In the genomic region with DNA sequence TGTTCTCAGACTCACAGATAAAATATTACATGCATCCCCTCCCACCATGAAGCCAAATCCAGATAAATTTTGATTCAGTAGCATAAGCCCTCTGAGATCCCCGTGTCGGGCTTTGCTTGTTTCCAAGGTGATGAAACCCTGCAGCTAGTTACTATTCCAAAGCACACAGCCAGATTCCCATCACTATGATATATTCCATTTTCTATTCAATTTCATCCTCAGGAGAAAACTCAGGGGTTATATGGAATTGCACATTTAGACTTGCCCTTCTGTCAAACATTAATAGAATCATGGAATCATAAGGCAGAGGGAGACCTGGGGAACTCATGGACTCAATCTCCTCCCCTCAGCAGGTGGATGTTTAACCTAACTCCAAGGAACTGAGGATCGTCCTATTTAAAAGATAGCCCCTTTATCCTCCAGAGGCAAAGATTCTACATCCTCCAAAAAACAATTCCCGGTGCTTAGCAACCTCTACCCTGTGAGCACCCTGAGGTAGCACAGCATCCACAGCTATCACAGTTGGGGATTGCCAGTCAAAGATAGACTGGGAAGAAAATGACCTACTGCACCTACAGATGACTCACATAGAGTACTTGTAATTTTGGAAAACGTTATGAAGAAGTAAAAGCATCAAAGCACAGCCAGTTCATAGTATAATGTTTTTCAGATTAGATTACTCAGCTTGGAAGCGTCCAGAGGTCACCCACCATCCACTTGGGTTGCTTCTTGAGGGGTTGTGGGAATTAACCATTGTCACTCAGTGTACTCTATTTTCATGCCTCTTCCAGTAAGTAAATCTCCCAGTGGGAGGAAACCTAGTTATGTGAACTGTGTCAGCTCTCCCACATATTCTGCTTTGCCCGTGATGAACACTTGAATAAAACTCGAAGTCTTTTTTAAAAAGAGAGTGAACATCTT, we compare ENCODE assay signal across 19 cellular contexts. TPM values are rescaled to one million over a fixed set of nuclear protein-coding genes. Genes with fewer than 3 reads are reported as not detected.
DNase-seq lines count a peak whose midpoint lies in the region; TF ChIP-seq lines count a peak whose summit lies in the region.
"Had no signal": no experiment of that assay in that cellular context is flagged by ENCODE, and none has a peak within 500 bp of the region (broad histone marks: within the 10 kb centered on the region; RNA-seq: fewer than 3 reads in every experiment).

No MANE protein-coding gene starts in this region.

- H3K4me1 Mint-ChIP-seq in activated T-cell treated with anti-CD3 and anti-CD28 coated beads, Interleukin-2, amount 50 U/mL, for 24 hours (ENCODE audit: low read depth): no peaks in the 10 kb centered on the region

- no peaks in the 10 kb centered on the region for H3K9me3 ChIP-seq in smooth muscle cell (replicated peaks; ENCODE audit: low read depth)
- H3K9me3 ChIP-seq: SK-N-SH had no signal

- no peak overlapping the region for H3K27ac Mint-ChIP-seq in activated T-cell treated with anti-CD3 and anti-CD28 coated beads, Interleukin-2, amount 50 U/mL, for 24 hours

- TF ChIP-seq CTCF in fibroblast of villous mesenchyme (IDR thresholded peaks at IDR 0.05; ENCODE audit: insufficient read depth, low read depth, low read length) (no peak), smooth muscle cell (IDR thresholded peaks at IDR 0.05; ENCODE audit: borderline replicate concordance, insufficient read depth, poor library complexity, severe bottlenecking) (no peak)

- no peaks in the 10 kb centered on the region for H4K20me1 ChIP-seq in smooth muscle cell (ENCODE audit: low read depth)

- no peaks in the 10 kb centered on the region for H3F3A ChIP-seq in smooth muscle cell (ENCODE audit: low read depth)

- H2AFZ ChIP-seq in smooth muscle cell (ENCODE audit: low read depth): no peak overlapping the region

- no peaks in the 10 kb centered on the region for H3K9me3 Mint-ChIP-seq in activated T-cell treated with anti-CD3 and anti-CD28 coated beads, Interleukin-2, amount 50 U/mL, for 24 hours

- no peak overlapping the region for H3K4me3 ChIP-seq in fibroblast of villous mesenchyme (ENCODE audit: low read depth, low read length)
- no peak overlapping the region for H3K4me3 ChIP-seq in smooth muscle cell

- no peaks in the 10 kb centered on the region for H3K4me1 ChIP-seq in smooth muscle cell (ENCODE audit: low read depth)

- no peaks in the 10 kb centered on the region for H3K79me2 ChIP-seq in smooth muscle cell (ENCODE audit: low read depth)

- H3K4me2 ChIP-seq in smooth muscle cell: no peak overlapping the region
- H3K4me2 ChIP-seq: KMS-11, SK-N-SH had no signal

- H3K9ac ChIP-seq in smooth muscle cell (ENCODE audit: low read depth): no peak overlapping the region
- H3K9ac ChIP-seq: KMS-11, SK-N-SH had no signal

- H3K27me3 Mint-ChIP-seq in activated T-cell treated with anti-CD3 and anti-CD28 coated beads, Interleukin-2, amount 50 U/mL, for 24 hours: peaks cover 87% of the 10 kb centered on the region

- no peak overlapping the region for H3K4me3 Mint-ChIP-seq in activated T-cell treated with anti-CD3 and anti-CD28 coated beads, Interleukin-2, amount 50 U/mL, for 24 hours

- peaks cover 28% of the 10 kb centered on the region for H3K27me3 ChIP-seq in smooth muscle cell (ENCODE audit: low read depth)

- H3K27ac ChIP-seq in smooth muscle cell (ENCODE audit: low read depth): no peak overlapping the region
- H3K27ac ChIP-seq: C4-2B, KMS-11 had no signal

- H3K36me3 ChIP-seq in smooth muscle cell (ENCODE audit: low read depth): no peaks in the 10 kb centered on the region

- DNase-seq in NCI-H748 (lab: John Stamatoyannopoulos, UW; ENCODE audit: unreplicated experiment) (peak; percentile 13), NCI-H748 treated with DMSO at 0.1 percent for 48 hours (lab: John Stamatoyannopoulos, UW) (no peak), fibroblast of villous mesenchyme (ENCODE audit: low read depth) (peak; percentile 10), renal cortical epithelial cell (ENCODE audit: low read depth) (peak; percentile 40), smooth muscle cell (lab: John Stamatoyannopoulos, UW; ENCODE audit: unreplicated experiment) (no peak)
- DNase-seq in activated T-cell treated with anti-CD3 and anti-CD28 coated beads, Interleukin-2, amount 50 U/mL, for 24 hours: no peak
- no peak for DNase-seq in stimulated activated CD4-positive, alpha-beta T cell treated with anti-CD3 and anti-CD28 coated beads, Interleukin-1b, Interleukin-23, amount 100 ng/mL, for 48 hours
- DNase-seq: 8988T, GDM1, GOT3, IMR-90, NCI-H1105, NCI-H2029 treated with DMSO at 0.1 percent for 48 hours, NCI-H2171 treated with DMSO at 0.1 percent for 48 hours, NCI-H69, SIG-M5, SK-N-SH had no signal

- WGBS in smooth muscle cell (ENCODE audit: low lambda C conversion rate): 70% methylated on average over 8 of the region's 8 CpGs

- no peaks in the 10 kb centered on the region for H3K36me3 Mint-ChIP-seq in activated T-cell treated with anti-CD3 and anti-CD28 coated beads, Interleukin-2, amount 50 U/mL, for 24 hours (ENCODE audit: low read depth)

RNA-seq across cellular contexts. Expression of a gene that starts 9.1 kb away (rescaled TPM):
- total RNA-seq in fibroblast of villous mesenchyme: 10.0 and 25.0 TPM in 2 replicates
- total RNA-seq in renal cortical epithelial cell: 0.35 and 0.60 TPM in 2 replicates
- not detected in 2 replicates for total RNA-seq in smooth muscle cell
- 0.06 and 0.18 TPM in 2 replicates for polyA plus RNA-seq in smooth muscle cell
- total RNA-seq: IMR-90 had no signal

Comparison
In these comparisons a context has a peak if more than half of its experiments do, and no peak if none do; other contexts are left out.
1. DNase-seq: peak in NCI-H748 (single experiment), fibroblast of villous mesenchyme (single experiment) and renal cortical epithelial cell (single experiment); none in NCI-H748 treated with DMSO at 0.1 percent for 48 hours (single experiment), smooth muscle cell (single experiment), activated T-cell treated with anti-CD3 and anti-CD28 coated beads, Interleukin-2, amount 50 U/mL, for 24 hours (single experiment) and stimulated activated CD4-positive, alpha-beta T cell treated with anti-CD3 and anti-CD28 coated beads, Interleukin-1b, Interleukin-23, amount 100 ng/mL, for 48 hours (single experiment).